In the genomic region with DNA sequence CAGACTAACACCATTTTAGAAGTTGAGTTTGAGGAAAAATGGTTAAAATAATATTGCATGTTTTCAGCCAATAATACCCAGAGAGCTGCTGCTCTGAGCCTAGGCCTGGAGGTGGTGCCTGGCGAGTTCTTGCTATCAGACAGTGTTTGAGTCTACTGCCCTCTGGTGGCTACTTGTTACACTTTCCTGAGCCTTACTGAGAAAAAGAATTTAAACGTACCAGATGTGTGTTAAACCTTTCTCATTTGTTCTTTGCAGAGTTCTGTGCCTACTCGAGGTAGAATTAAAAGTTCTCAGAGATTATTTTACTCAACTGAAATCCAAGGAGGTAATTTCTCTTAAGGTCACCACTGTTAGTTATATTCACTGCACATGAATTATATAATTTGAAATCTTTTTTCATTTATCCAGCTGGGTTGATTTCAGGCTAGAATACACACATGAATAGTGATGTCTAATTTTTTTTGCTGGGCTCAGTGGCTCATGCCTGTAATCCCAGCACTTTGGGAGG, we compare ENCODE assay signal across 9 cellular contexts. TPM values are rescaled to one million over a fixed set of nuclear protein-coding genes. Genes with fewer than 3 reads are reported as not detected.
DNase-seq lines count a peak whose midpoint lies in the region; ATAC-seq, FAIRE-seq and TF ChIP-seq lines count a peak whose summit lies in the region.
"Had no signal": no experiment of that assay in that cellular context is flagged by ENCODE, and none has a peak within 500 bp of the region (broad histone marks: within the 10 kb centered on the region; RNA-seq: fewer than 3 reads in every experiment).

No MANE protein-coding gene starts in this region.

- no peak overlapping the region for H3K4me3 Mint-ChIP-seq in immature natural killer cell

- peak overlapping the region in 2 of 6 donors; percentile 28 to 50 for H3K27ac Mint-ChIP-seq in immature natural killer cell

- no peaks in the 10 kb centered on the region for H3K9me3 Mint-ChIP-seq in immature natural killer cell

- peaks cover 2 to 14% (median 5%) of the 10 kb centered on the region in 3 donors for H3K36me3 Mint-ChIP-seq in immature natural killer cell

- FAIRE-seq in GM18507 (lab: Jason Lieb, UNC): peak; percentile 93

- peak; percentile 82 for ATAC-seq in HG03139 (IDR thresholded peaks at IDR 0.05; ENCODE audit: unreplicated experiment)

- peak; percentile 74 for DNase-seq in GM18507 (ENCODE audit: extremely low spot score, insufficient read length, low read depth)
- DNase-seq in NCI-H2196 (lab: John Stamatoyannopoulos, UW; ENCODE audit: unreplicated experiment): peak; percentile 91
- peak; percentile 48 for DNase-seq in UCSD-AML1 (lab: John Stamatoyannopoulos, UW; ENCODE audit: unreplicated experiment)
- DNase-seq in brain pericyte (ENCODE audit: low read depth, low spot score): peak; percentile 47
- peak; percentile 67 to 76 (median 72) for DNase-seq in immature natural killer cell
- peak; percentile 20 to 51 for DNase-seq in stimulated activated CD4-positive, alpha-beta T cell treated with anti-CD3 and anti-CD28 coated beads, Interleukin-15, amount 100 ng/mL, for 1 hour (ENCODE audit: low read depth in 1 of 2, low spot score in 1 of 2)

- H3K27ac ChIP-seq in 22Rv1: no peak overlapping the region
- H3K27ac ChIP-seq: BLaER1 had no signal

- H3K4me1 Mint-ChIP-seq in immature natural killer cell: peaks cover 0 to 5% of the 10 kb centered on the region in 2 donors

- no peaks in the 10 kb centered on the region for H3K27me3 Mint-ChIP-seq in immature natural killer cell (ENCODE audit: low read depth in 3 of 3)

- peak; percentile 91 for TF ChIP-seq CTCF in 22Rv1 (IDR thresholded peaks at IDR 0.05)

RNA-seq across cellular contexts. Expression of a gene that starts 38.2 kb away (rescaled TPM):
- polyA plus RNA-seq in immature natural killer cell: 10 to 100 TPM; 22.1 to 29.9 (median 27.0) TPM

Comparison
In these comparisons a context has a peak if more than half of its experiments do, and no peak if none do; other contexts are left out.
1. DNase-seq: peak in every context shown above with its lines; median percentile 91 in NCI-H2196; 74 in GM18507; 72 in immature natural killer cell; 48 in UCSD-AML1; 47 in brain pericyte; 36 in stimulated activated CD4-positive, alpha-beta T cell treated with anti-CD3 and anti-CD28 coated beads, Interleukin-15, amount 100 ng/mL, for 1 hour.